In genomic region chr16:22103371-22103890, GRCh38 we compare ENCODE assay signal across 25 cellular contexts. TPM values are rescaled to one million over a fixed set of nuclear protein-coding genes. Genes with fewer than 3 reads are reported as not detected.
A peak's percentile ranks its signal among the peaks of the same experiment; 100 is the strongest.
DNase-seq lines count a peak whose midpoint lies in the region; ATAC-seq, FAIRE-seq and TF ChIP-seq lines count a peak whose summit lies in the region.
"Had no signal": no experiment of that assay in that cellular context is flagged by ENCODE, and none has a peak within 500 bp of the region (broad histone marks: within the 10 kb centered on the region; RNA-seq: fewer than 3 reads in every experiment).

No MANE protein-coding gene starts in this region.

- TF ChIP-seq RAD21 in H1 (IDR thresholded peaks at IDR 0.05 in 1 of 2, conservative IDR thresholded peaks at IDR 0.05 in 1 of 2; ENCODE audit: low read depth in 2 of 2, low read length in 2 of 2): no peak

- H3K4me2 ChIP-seq in H1 (ENCODE audit: insufficient read depth in 1 of 2, low read depth in 2 of 2, low read length in 2 of 2): peak overlapping the region; percentile 27 to 51; a peak in 3 of 4 replicates
- H3K4me2 ChIP-seq: KMS-11 had no signal

- H4K8ac ChIP-seq in H1 (ENCODE audit: extremely low read depth, insufficient read depth, low read length): no peak overlapping the region

- DNase-seq in HAP-1 (ENCODE audit: low spot score in 2 of 2) (peak; percentile 24 to 60), H1 (ENCODE audit: low read depth in 1 of 2, low spot score in 2 of 2) (peak in 1 of 2 experiments; percentile 39), breast epithelium (ENCODE audit: low spot score in 2 of 2) (no peak), pancreas (no peak)
- DNase-seq: ACHN; BE2C; C1 segment of cervical spinal cord; CD4-positive, CD25-positive, alpha-beta regulatory T cell; CD8-positive, alpha-beta memory T cell; COR-L47; DMS 273 treated with DMSO at 0.1 percent for 48 hours; DMS79; GDM1; GOT3; HCEC 1CT had no signal

- H3K79me1 ChIP-seq in H1 (ENCODE audit: low read depth, low read length): no peaks in the 10 kb centered on the region

- no peak overlapping the region for H2BK15ac ChIP-seq in H1 (ENCODE audit: low read length)

- no peak overlapping the region for H3K4ac ChIP-seq in H1 (replicated peaks; ENCODE audit: insufficient read length, low read depth, low read length)

- H3K4me1 ChIP-seq in HAP-1 (peaks cover 8% of the 10 kb centered on the region; the same call in 1 of the 2 replicates), HUES64 (ENCODE audit: insufficient read depth, low read length) (peaks cover 18% of the 10 kb centered on the region), H1 (replicated peaks in 1 of 4; ENCODE audit: control insufficient read depth in 3 of 4, insufficient read depth in 4 of 4, low read length in 3 of 4) (peaks cover 2 to 14% (median 4%) of the 10 kb centered on the region in 4 experiments; a peak in 4 of 7 replicates), iPS-20b (ENCODE audit: insufficient read depth, low read length) (peaks cover 5% of the 10 kb centered on the region; the same call in 1 of the 2 replicates), breast epithelium (no peaks in the 10 kb centered on the region), pancreas (no peaks in the 10 kb centered on the region)
- H3K4me1 ChIP-seq: BE2C had no signal

- H3K27me3 ChIP-seq in HAP-1 (ENCODE audit: low read depth): peaks cover 5% of the 10 kb centered on the region
- H3K27me3 ChIP-seq in HUES64 (ENCODE audit: insufficient read depth, low read length): no peaks in the 10 kb centered on the region
- no peaks in the 10 kb centered on the region for H3K27me3 ChIP-seq in H1 (replicated peaks in 1 of 4; ENCODE audit: control insufficient read depth in 3 of 4, extremely low read depth in 1 of 4, insufficient read depth in 3 of 4, low read length in 3 of 4)
- H3K27me3 ChIP-seq in iPS-20b (ENCODE audit: insufficient read depth, low read length): no peaks in the 10 kb centered on the region
- no peaks in the 10 kb centered on the region for H3K27me3 ChIP-seq in breast epithelium
- no peaks in the 10 kb centered on the region for H3K27me3 ChIP-seq in pancreas

- intact Hi-C loops in breast epithelium (cut with DNase I; ENCODE audit: low total_unique reads): no loop called here
- intact Hi-C loops in pancreas (cut with DNase I): no loop called here

- WGBS in HUES64: 48% methylated on average over 2 of the region's 2 CpGs
- 42% methylated on average over 2 of the region's 2 CpGs; no CpG with 5 or more reads in 1 of the 2 experiments for WGBS in H1 (ENCODE audit: extremely low coverage in 1 of 2, insufficient coverage in 1 of 2, insufficient read length in 1 of 2, insufficient replicate concordance in 2 of 2, low coverage in 1 of 2, low lambda C conversion rate in 2 of 2, missing lambda C conversion rate in 1 of 2), 2 experiments
- WGBS in pancreas, 2 donors: 81 to 87% methylated on average over 2 of the region's 2 CpGs

- ATAC-seq in GM21447 (IDR thresholded peaks at IDR 0.05; ENCODE audit: unreplicated experiment): no peak
- ATAC-seq in pancreas: no peak

- H3K56ac ChIP-seq in H1 (replicated peaks; ENCODE audit: insufficient read length, low read depth, low read length): no peak overlapping the region

- peak overlapping the region; percentile 28; the same call in 1 of the 2 replicates for H3K27ac ChIP-seq in HUES64 (ENCODE audit: low read depth, low read length)
- no peak overlapping the region for H3K27ac ChIP-seq in H1 (ENCODE audit: low read depth, low read length)
- H3K27ac ChIP-seq in iPS-20b (ENCODE audit: low read length): no peak overlapping the region
- H3K27ac ChIP-seq in breast epithelium: no peak overlapping the region
- H3K27ac ChIP-seq in pancreas: no peak overlapping the region
- H3K27ac ChIP-seq: HL-60, KMS-11 had no signal

- H2BK12ac ChIP-seq in H1 (ENCODE audit: low read depth, low read length): no peak overlapping the region

- H3K9me3 ChIP-seq in HAP-1 (no peaks in the 10 kb centered on the region), HUES64 (ENCODE audit: insufficient read depth, low read depth, low read length) (no peaks in the 10 kb centered on the region), H1 (ENCODE audit: insufficient read depth in 2 of 2, low read depth in 1 of 2, low read length in 1 of 2) (no peaks in the 10 kb centered on the region), iPS-20b (ENCODE audit: insufficient read depth, low read depth, low read length) (no peaks in the 10 kb centered on the region), breast epithelium (no peaks in the 10 kb centered on the region), pancreas (no peaks in the 10 kb centered on the region)
- H3K9me3 ChIP-seq: BE2C had no signal

- TF ChIP-seq POLR2A in H1 (IDR thresholded peaks at IDR 0.05; ENCODE audit: control extremely low read depth in 1 of 2, low read depth in 2 of 2, low read length in 2 of 2) (no peak), breast epithelium (IDR thresholded peaks at IDR 0.05) (no peak)

- H3K4me3 ChIP-seq in HAP-1 (no peak overlapping the region), HUES64 (ENCODE audit: low read length) (no peak overlapping the region), H1 (ENCODE audit: extremely low read depth in 1 of 4, insufficient read depth in 2 of 4, low read depth in 3 of 4, low read length in 4 of 4) (no peak overlapping the region), iPS-20b (ENCODE audit: low read length) (peak overlapping the region; percentile 23; the same call in 1 of the 2 replicates), breast epithelium (no peak overlapping the region), pancreas (no peak overlapping the region)

- no peak overlapping the region for H2AK5ac ChIP-seq in H1 (ENCODE audit: low read depth, low read length)

- H4K5ac ChIP-seq in H1 (ENCODE audit: insufficient read length, low read depth, low read length): no peak overlapping the region

- no peak overlapping the region for H3K9ac ChIP-seq in HUES64 (ENCODE audit: low read depth, low read length)
- no peak overlapping the region for H3K9ac ChIP-seq in H1 (replicated peaks in 1 of 4; ENCODE audit: extremely low read depth in 1 of 4, low read depth in 3 of 4, low read length in 3 of 4)
- no peak overlapping the region for H3K9ac ChIP-seq in iPS-20b (ENCODE audit: low read depth, low read length)
- H3K9ac ChIP-seq: KMS-11 had no signal

- in situ Hi-C loops in HAP-1 (cut with MboI; ENCODE audit: low sequenced_read_pairs): no loop called here

- no peaks in the 10 kb centered on the region for H3K23me2 ChIP-seq in H1 (ENCODE audit: low read depth, low read length)

- H4K20me1 ChIP-seq in H1 (replicated peaks in 1 of 2; ENCODE audit: control insufficient read depth in 1 of 2, insufficient read depth in 2 of 2, low read length in 2 of 2): no peaks in the 10 kb centered on the region

- no peak overlapping the region for H3K14ac ChIP-seq in H1 (ENCODE audit: insufficient read length)

- CTCF ChIA-PET in H1 (lab: Charles Lee; ENCODE audit: partially characterized antibody): interaction anchor here (1.2 to 6.0 kb wide), 11 partner anchors 8 to 86 kb away, joined by 3 to 58 read pairs (median 6); partner anchors contain the start of gene VWA3A

- peak overlapping the region; percentile 39 for H2AFZ ChIP-seq in H1 (ENCODE audit: low read length)

- TF ChIP-seq CTCF in H1 (IDR thresholded peaks at IDR 0.05; ENCODE audit: control extremely low read depth in 1 of 3, insufficient read depth in 1 of 3, low read depth in 1 of 3, low read length in 3 of 3) (no peak), breast epithelium (IDR thresholded peaks at IDR 0.05) (no peak), pancreas (IDR thresholded peaks at IDR 0.05) (no peak)

- H3K23ac ChIP-seq in H1 (ENCODE audit: insufficient read length): no peak overlapping the region

- no peak overlapping the region for H4K91ac ChIP-seq in H1 (replicated peaks; ENCODE audit: insufficient read length, low read length)

- POLR2A ChIA-PET in H1 (lab: Charles Lee; ENCODE audit: partially characterized antibody): interaction anchor here (0.7 to 2.7 kb wide), 4 partner anchors 8 to 408 kb away, joined by 3 to 8 read pairs (median 3); no protein-coding TSS in a partner anchor

- FAIRE-seq in H1 (lab: Jason Lieb, UNC) (no peak), pancreas (lab: Jason Lieb, UNC) (no peak)
- FAIRE-seq: A204.1, GM12892 had no signal

- 0 out of 2 replicates have a peak overlapping the region, but pooled peaks have one; percentile 69 for H2BK5ac ChIP-seq in H1 (ENCODE audit: low read depth, low read length)

- no peak overlapping the region for H2BK20ac ChIP-seq in H1 (ENCODE audit: low read length)

- H3K18ac ChIP-seq in H1 (ENCODE audit: extremely low read depth, low read length): no peak overlapping the region

- H2BK120ac ChIP-seq in H1 (replicated peaks; ENCODE audit: low read depth, low read length): no peak overlapping the region

- H3K36me3 ChIP-seq in HAP-1 (replicated peaks) (no peaks in the 10 kb centered on the region), HUES64 (ENCODE audit: insufficient read depth, low read length) (no peaks in the 10 kb centered on the region), H1 (ENCODE audit: control insufficient read depth in 2 of 4, insufficient read depth in 4 of 4, low read length in 3 of 4) (no peaks in the 10 kb centered on the region), iPS-20b (ENCODE audit: insufficient read depth, low read depth, low read length) (no peaks in the 10 kb centered on the region), breast epithelium (no peaks in the 10 kb centered on the region), pancreas (no peaks in the 10 kb centered on the region)
- H3K36me3 ChIP-seq: BE2C had no signal

- H3K79me2 ChIP-seq in H1 (ENCODE audit: control insufficient read depth in 1 of 2, insufficient read depth in 2 of 2, low read length in 2 of 2): no peaks in the 10 kb centered on the region

- TF ChIP-seq EP300 in H1 (IDR thresholded peaks at IDR 0.05; ENCODE audit: borderline replicate concordance in 1 of 2, low read depth in 2 of 2, low read length in 2 of 2): no peak

RNA-seq across cellular contexts. Expression of gene VWA3A, which starts 11.1 kb away (rescaled TPM):
- not detected for polyA plus RNA-seq in HUES64 (2013, experiment 1 of 2)
- polyA plus RNA-seq in HUES64 (2013, experiment 2 of 2): not detected
- not detected in 2 replicates for total RNA-seq in H1 (2021; fragmentation: NEBNext Ultra II Directional; extraction: Animal tissue kit (Norgen Biotek cat#: 25700))
- polyA plus RNA-seq in H1 (2011; rRNA removed) (0.03 and 0.05 TPM in 2 replicates), pancreas (under 1 TPM; 0.09 to 0.11 TPM)
- polyA plus RNA-seq in H1 (2011; cell fraction: cytosol; rRNA removed): 0.04 TPM
- polyA plus RNA-seq in H1 (2011; cell fraction: nucleus; rRNA removed): 0.10 TPM
- polyA plus RNA-seq in H1 (2012, experiment 1 of 2): 0.07 to 0.10 TPM in 2 of 4 replicates, not detected in the others
- polyA plus RNA-seq in H1 (2012, experiment 2 of 2): not detected
- not detected for polyA plus RNA-seq in H1 (2013, experiment 1 of 2)
- polyA plus RNA-seq in H1 (2013, experiment 2 of 2): 0.04 TPM
- 0.22 and 0.39 TPM in 2 replicates for polyA minus RNA-seq in H1 (2011; rRNA and poly(A)+ RNA removed)
- polyA minus RNA-seq in H1 (2011; cell fraction: cytosol; rRNA and poly(A)+ RNA removed): not detected
- polyA minus RNA-seq in H1 (2011; cell fraction: nucleus; rRNA and poly(A)+ RNA removed): 0.40 TPM
- total RNA-seq in breast epithelium (1 to 10 TPM in 1 of 3 donors, under 1 TPM in 1, not detected in 1; 0.29 to 2.3 TPM), pancreas (under 1 TPM in 3 of 6 donors, not detected in 3; 0.06 to 0.24 (median 0.09) TPM)
- total RNA-seq: Daoy, HT1080, LHCN-M2 had no signal
- polyA plus RNA-seq: CD4-positive, CD25-positive, alpha-beta regulatory T cell; CD8-positive, alpha-beta memory T cell had no signal

RNA-seq across cellular contexts. Expression of gene SDR42E2, which starts 58.9 kb away (rescaled TPM):
- not detected for polyA plus RNA-seq in HUES64 (2013, experiment 1 of 2)
- polyA plus RNA-seq in HUES64 (2013, experiment 2 of 2): not detected
- not detected in 2 replicates for total RNA-seq in H1 (2021; fragmentation: NEBNext Ultra II Directional; extraction: Animal tissue kit (Norgen Biotek cat#: 25700))
- polyA plus RNA-seq in H1 (2011; rRNA removed) (0.08 and 0.25 TPM in 2 replicates), pancreas (under 1 TPM in 1 of 2 donors, not detected in 1; 0.07 TPM)
- polyA plus RNA-seq in H1 (2011; cell fraction: cytosol; rRNA removed): 0.05 TPM
- polyA plus RNA-seq in H1 (2011; cell fraction: nucleus; rRNA removed): 0.50 TPM
- polyA plus RNA-seq in H1 (2012, experiment 1 of 2): 0.11 to 0.21 TPM (median 0.14 TPM) in 4 replicates
- not detected for polyA plus RNA-seq in H1 (2012, experiment 2 of 2)
- 0.16 TPM for polyA plus RNA-seq in H1 (2013, experiment 1 of 2)
- polyA plus RNA-seq in H1 (2013, experiment 2 of 2): 0.07 TPM
- 0.07 and 0.13 TPM in 2 replicates for polyA minus RNA-seq in H1 (2011; rRNA and poly(A)+ RNA removed)
- polyA minus RNA-seq in H1 (2011; cell fraction: cytosol; rRNA and poly(A)+ RNA removed): not detected
- 0.20 TPM for polyA minus RNA-seq in H1 (2011; cell fraction: nucleus; rRNA and poly(A)+ RNA removed)
- total RNA-seq in breast epithelium (under 1 TPM in 1 of 3 donors, not detected in 2; 0.16 TPM), pancreas (not detected)
- total RNA-seq: Daoy, HT1080, LHCN-M2 had no signal

Comparison
In these comparisons a context has a peak if more than half of its experiments do, and no peak if none do; other contexts are left out.
1. DNase-seq: peak in HAP-1 (2 of 2); none in breast epithelium (0 of 2) and pancreas (0 of 6).